ENCODE assay signal across 8 cellular contexts in genomic region chr19:18588611-18589379, GRCh38. TPM values are rescaled to one million over a fixed set of nuclear protein-coding genes. Genes with fewer than 3 reads are reported as not detected.
A peak's percentile ranks its signal among the peaks of the same experiment; 100 is the strongest.
DNase-seq lines count a peak whose midpoint lies in the region; ATAC-seq and TF ChIP-seq lines count a peak whose summit lies in the region.

REX1BD (plus strand) TSS chr19:18588798; CDS start chr19:18588802, 4 bp downstream.

- H3K27ac Mint-ChIP-seq in activated T-helper 17 cell treated with anti-CD3 and anti-CD28 coated beads, Interleukin-2, amount 50 U/mL, for 72 hours = peak within 1 kb of the TSS; percentile 93
- H3K27ac Mint-ChIP-seq in nephron = peak within 1 kb of the TSS; percentile 83 to 96 (median 95)
- peak within 1 kb of the TSS; percentile 96 for H3K27ac Mint-ChIP-seq in stimulated activated naive CD8-positive, alpha-beta T cell treated with anti-CD3 and anti-CD28 coated beads, Interleukin-15, Interleukin-2, amounts not matched to agents 100 ng/mL and 50 ng/mL, for 24 hours

- H3K36me3 ChIP-seq in DND-41 (ENCODE audit: insufficient read depth, low read length) (peaks cover 8% of the 10 kb centered on the region), RWPE2 (ENCODE audit: low read depth) (peaks cover 8% of the 10 kb centered on the region; the same call in 1 of the 2 replicates)

- peaks cover 25% of the 10 kb centered on the region for H3K36me3 Mint-ChIP-seq in activated T-helper 17 cell treated with anti-CD3 and anti-CD28 coated beads, Interleukin-2, amount 50 U/mL, for 72 hours (ENCODE audit: low read depth)
- no peaks in the 10 kb centered on the region for H3K36me3 Mint-ChIP-seq in nephron (ENCODE audit: low read depth)
- H3K36me3 Mint-ChIP-seq in stimulated activated naive CD8-positive, alpha-beta T cell treated with anti-CD3 and anti-CD28 coated beads, Interleukin-15, Interleukin-2, amounts not matched to agents 100 ng/mL and 50 ng/mL, for 24 hours (ENCODE audit: low read depth) = peaks cover 21% of the 10 kb centered on the region

- H2AFZ ChIP-seq in DND-41 (ENCODE audit: low read depth, low read length) = peak within 1 kb of the TSS; percentile 82

- ATAC-seq in DND-41 (ENCODE audit: insufficient read depth, low read depth) (peak; percentile 81), GM21723 (IDR thresholded peaks at IDR 0.05; ENCODE audit: unreplicated experiment) (peak; percentile 73), RWPE2 (ENCODE audit: low read depth) (peak; percentile 71)
- peak; percentile 88 for ATAC-seq in activated T-helper 17 cell treated with anti-CD3 and anti-CD28 coated beads, Interleukin-2, amount 50 U/mL, for 72 hours (replicated peaks)

- H3K27ac ChIP-seq in DND-41 (ENCODE audit: low read length) (peak within 1 kb of the TSS; percentile 85), RWPE2 (ENCODE audit: poor library complexity, severe bottlenecking) (peak within 1 kb of the TSS; percentile 79)

- H3K4me2 ChIP-seq in DND-41 (ENCODE audit: insufficient read depth, low read length) = peak within 1 kb of the TSS; percentile 81

- H3K4me3 ChIP-seq in DND-41 (ENCODE audit: low read depth in 1 of 2, low read length in 2 of 2) = peak within 1 kb of the TSS; percentile 33 to 71
- H3K4me3 ChIP-seq in RWPE2 (ENCODE audit: severe bottlenecking) = peak within 1 kb of the TSS; percentile 63
- peak within 1 kb of the TSS; percentile 67 for H3K4me3 ChIP-seq in fibroblast of pulmonary artery (replicated peaks; ENCODE audit: low read depth, low read length)

- H3K79me2 ChIP-seq in DND-41 (ENCODE audit: insufficient read depth, low read length) = peaks cover 14% of the 10 kb centered on the region

- peaks cover 10% of the 10 kb centered on the region for H3K4me1 Mint-ChIP-seq in activated T-helper 17 cell treated with anti-CD3 and anti-CD28 coated beads, Interleukin-2, amount 50 U/mL, for 72 hours
- H3K4me1 Mint-ChIP-seq in nephron = peaks cover 24% of the 10 kb centered on the region
- H3K4me1 Mint-ChIP-seq in stimulated activated naive CD8-positive, alpha-beta T cell treated with anti-CD3 and anti-CD28 coated beads, Interleukin-15, Interleukin-2, amounts not matched to agents 100 ng/mL and 50 ng/mL, for 24 hours (ENCODE audit: low read depth) = peaks cover 42% of the 10 kb centered on the region

- no peaks in the 10 kb centered on the region for H3K9me3 Mint-ChIP-seq in activated T-helper 17 cell treated with anti-CD3 and anti-CD28 coated beads, Interleukin-2, amount 50 U/mL, for 72 hours
- no peaks in the 10 kb centered on the region for H3K9me3 Mint-ChIP-seq in nephron
- no peaks in the 10 kb centered on the region for H3K9me3 Mint-ChIP-seq in stimulated activated naive CD8-positive, alpha-beta T cell treated with anti-CD3 and anti-CD28 coated beads, Interleukin-15, Interleukin-2, amounts not matched to agents 100 ng/mL and 50 ng/mL, for 24 hours

- H3K27me3 Mint-ChIP-seq in activated T-helper 17 cell treated with anti-CD3 and anti-CD28 coated beads, Interleukin-2, amount 50 U/mL, for 72 hours = no peaks in the 10 kb centered on the region
- H3K27me3 Mint-ChIP-seq in nephron (ENCODE audit: low read depth) = peaks cover 18% of the 10 kb centered on the region
- no peaks in the 10 kb centered on the region for H3K27me3 Mint-ChIP-seq in stimulated activated naive CD8-positive, alpha-beta T cell treated with anti-CD3 and anti-CD28 coated beads, Interleukin-15, Interleukin-2, amounts not matched to agents 100 ng/mL and 50 ng/mL, for 24 hours

- H3K27me3 ChIP-seq in DND-41 (ENCODE audit: insufficient read depth, low read length, poor library complexity) = no peaks in the 10 kb centered on the region
- no peaks in the 10 kb centered on the region for H3K27me3 ChIP-seq in RWPE2 (ENCODE audit: insufficient read depth, poor library complexity, severe bottlenecking)

- H3K4me1 ChIP-seq in DND-41 (ENCODE audit: insufficient read depth, low read length) (peaks cover 48% of the 10 kb centered on the region), RWPE2 (ENCODE audit: insufficient read depth, poor library complexity, severe bottlenecking) (peaks cover 5% of the 10 kb centered on the region)

- H3K4me3 Mint-ChIP-seq in activated T-helper 17 cell treated with anti-CD3 and anti-CD28 coated beads, Interleukin-2, amount 50 U/mL, for 72 hours = peak within 1 kb of the TSS; percentile 91
- peak within 1 kb of the TSS; percentile 87 to 91 (median 90) for H3K4me3 Mint-ChIP-seq in nephron
- peak within 1 kb of the TSS; percentile 93 for H3K4me3 Mint-ChIP-seq in stimulated activated naive CD8-positive, alpha-beta T cell treated with anti-CD3 and anti-CD28 coated beads, Interleukin-15, Interleukin-2, amounts not matched to agents 100 ng/mL and 50 ng/mL, for 24 hours

- H3K9me3 ChIP-seq in DND-41 (ENCODE audit: insufficient read depth, low read length, severe bottlenecking) (no peaks in the 10 kb centered on the region), RWPE2 (ENCODE audit: severe bottlenecking) (no peaks in the 10 kb centered on the region)

- H3K9ac ChIP-seq in DND-41 (ENCODE audit: low read depth, low read length) = peak within 1 kb of the TSS; percentile 75

- peak; percentile 95 for DNase-seq in DND-41
- peak; percentile 92 for DNase-seq in KG1 (lab: John Stamatoyannopoulos, UW)
- peak; percentile 83 for DNase-seq in RWPE2 (ENCODE audit: low spot score)
- peak; percentile 77 for DNase-seq in fibroblast of pulmonary artery (ENCODE audit: low read depth)

- TF ChIP-seq CTCF in DND-41 (IDR thresholded peaks at IDR 0.05; ENCODE audit: borderline replicate concordance, extremely low read depth, low read length, poor library complexity, severe bottlenecking) (peak; percentile 87), RWPE2 (IDR thresholded peaks at IDR 0.05; ENCODE audit: poor library complexity, severe bottlenecking) (peak; percentile 95), fibroblast of pulmonary artery (IDR thresholded peaks at IDR 0.05; ENCODE audit: low read length, missing control alignments) (peak; percentile 66), nephron (IDR thresholded peaks at IDR 0.05; ENCODE audit: unreplicated experiment in 3 of 3) (peak; percentile 87 to 97 (median 88))

- H4K20me1 ChIP-seq in DND-41 (ENCODE audit: insufficient read depth, low read length) = peaks cover 7% of the 10 kb centered on the region

RNA-seq across cellular contexts. Expression of gene REX1BD, which starts in this region (rescaled TPM):
- 10 to 100 TPM; 36.3 to 46.6 TPM for total RNA-seq in activated T-helper 17 cell treated with anti-CD3 and anti-CD28 coated beads, Interleukin-2, amount 50 U/mL, for 72 hours

Comparison
In these comparisons a context has a peak if more than half of its experiments do, and no peak if none do; other contexts are left out.
1. Peak in every context shown above with its lines: DNase-seq, ATAC-seq, H3K4me3 ChIP-seq and H3K27ac ChIP-seq.